24 cellular contexts compared by ENCODE assay signal in genomic region chr1:194959795-194960194, GRCh38.
"Had no signal": no experiment of that assay in that cellular context is flagged by ENCODE, and none has a peak within 500 bp of the region (broad histone marks: within the 10 kb centered on the region; RNA-seq: fewer than 3 reads in every experiment).

No MANE protein-coding gene starts in this region.

- H3K36me3 ChIP-seq: esophagus squamous epithelium, gastrocnemius medialis, heart left ventricle, neutrophil, prostate gland, right atrium auricular region, stomach, thyroid gland had no signal

- H3K79me2 ChIP-seq: hepatocyte had no signal

- H3K9me3 ChIP-seq: esophagus squamous epithelium, gastrocnemius medialis, neutrophil, prostate gland, right atrium auricular region, stomach, thyroid gland had no signal

- H3K27me3 ChIP-seq: esophagus squamous epithelium, gastrocnemius medialis, heart left ventricle, hepatocyte, neutrophil, right atrium auricular region, stomach, thyroid gland had no signal

- H3K4me1 ChIP-seq: esophagus squamous epithelium, gastrocnemius medialis, heart left ventricle, prostate gland, right atrium auricular region, stomach, thyroid gland had no signal

- H3K27ac ChIP-seq: esophagus squamous epithelium, gastrocnemius medialis, heart left ventricle, hepatocyte, neutrophil, prostate gland, right atrium auricular region, stomach, thyroid gland had no signal

- ATAC-seq: effector memory CD8-positive, alpha-beta T cell; gastrocnemius medialis; heart left ventricle; left lobe of liver; natural killer cell treated with Interleukin-12 subunit alpha and Interleukin-12 subunit beta and Interleukin-15 and Interleukin-18, amount 100 ng/mL, for 72 hours; sciatic nerve; stimulated activated effector memory CD8-positive, alpha-beta T cell treated with anti-CD3 and anti-CD28 coated beads, Interleukin-12 subunit alpha, Interleukin-12 subunit beta, amount 100 ng/mL, for 72 hours had no signal

- DNase-seq: cortex of kidney; effector memory CD8-positive, alpha-beta T cell; erythroblast; esophagus squamous epithelium; gastrocnemius medialis; heart left ventricle; kidney; naive B cell; stimulated activated CD4-positive, alpha-beta T cell treated with anti-CD3 and anti-CD28 coated beads, Interleukin-12 subunit alpha, Interleukin-12 subunit beta, amount 100 ng/mL, for 4 hours; stimulated activated CD4-positive, alpha-beta T cell treated with anti-CD3 and anti-CD28 coated beads, Interleukin-1b, Interleukin-23, amount 100 ng/mL, for 48 hours; stimulated activated CD4-positive, alpha-beta T cell treated with anti-CD3 and anti-CD28 coated beads, Interleukin-4, amount 100 ng/mL, for 1 hour; stimulated activated naive CD4-positive, alpha-beta T cell treated with Interleukin-2 at 50 U/mL for 16 hours; stomach; thyroid gland had no signal

- H3K4me2 ChIP-seq: hepatocyte, smooth muscle cell had no signal

- H3K4me3 ChIP-seq: esophagus squamous epithelium, gastrocnemius medialis, heart left ventricle, hepatocyte, lung, prostate gland, right atrium auricular region, smooth muscle cell, stomach, thyroid gland had no signal

- H2AFZ ChIP-seq: hepatocyte had no signal
